ENCODE assay signal across 10 cellular contexts in genomic region chr17:60099022-60099799, GRCh38. TPM values are rescaled to one million over a fixed set of nuclear protein-coding genes. Genes with fewer than 3 reads are reported as not detected.
"Had no signal": no experiment of that assay in that cellular context is flagged by ENCODE, and none has a peak within 500 bp of the region (broad histone marks: within the 10 kb centered on the region; RNA-seq: fewer than 3 reads in every experiment).

No MANE protein-coding gene starts in this region.

RNA-seq across cellular contexts. Expression of gene CA4, which starts 50.6 kb away (rescaled TPM):
- total RNA-seq: activated CD4-positive, alpha-beta T cell treated with anti-CD3 and anti-CD28 coated beads for 36 hours; activated CD4-positive, alpha-beta T cell treated with anti-CD3 and anti-CD28 coated beads, Interleukin-2, amount 10 ng/mL, durations not matched to agents 7 days and 5 days; activated CD8-positive, alpha-beta T cell treated with anti-CD3 and anti-CD28 coated beads, Interleukin-2, amount 10 ng/mL, durations not matched to agents 7 days and 5 days; activated naive CD8-positive, alpha-beta T cell treated with anti-CD3 and anti-CD28 coated beads, Interleukin-2, amount 10 ng/mL, durations not matched to agents 7 days and 5 days; activated T-helper 2 cell treated with anti-CD3 and anti-CD28 coated beads, Interferon-gamma antibody, Interleukin-2, Interleukin-4, amounts not matched to agents 10 μg/mL and 5 μg/mL and 100 μg/mL, durations not matched to agents 14 hours and 24 hours and 36 hours; LHCN-M2; PC-3; SJSA1; T-cell; T-helper 17 cell had no signal
